8 cellular contexts compared by ENCODE assay signal in the genomic region with DNA sequence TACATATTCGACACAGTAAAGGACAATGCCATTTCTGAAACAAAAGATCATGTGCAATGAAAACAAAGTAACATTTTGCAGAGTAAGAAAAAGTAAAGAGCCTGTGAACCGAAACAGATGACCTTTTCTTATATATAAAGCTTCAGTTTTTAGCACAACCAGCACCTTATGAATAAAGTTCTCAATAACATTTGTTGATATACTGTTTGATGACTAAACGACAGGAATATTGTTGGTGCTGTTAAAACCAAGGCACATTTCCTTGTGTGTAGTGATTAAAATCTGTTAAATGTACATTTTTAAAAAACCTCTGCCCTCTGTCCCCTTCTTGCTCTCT. TPM values are rescaled to one million over a fixed set of nuclear protein-coding genes. Genes with fewer than 3 reads are reported as not detected.
A peak's percentile ranks its signal among the peaks of the same experiment; 100 is the strongest.
DNase-seq lines count a peak whose midpoint lies in the region; ATAC-seq and TF ChIP-seq lines count a peak whose summit lies in the region.

No MANE protein-coding gene starts in this region.

- H3K27me3 ChIP-seq in cardiac muscle cell (no peaks in the 10 kb centered on the region), ascending aorta (no peaks in the 10 kb centered on the region)

- no peak for TF ChIP-seq CTCF in cardiac muscle cell (IDR thresholded peaks at IDR 0.05; ENCODE audit: low read depth, low read length)
- TF ChIP-seq CTCF in ascending aorta (IDR thresholded peaks at IDR 0.05) = no peak

- no peaks in the 10 kb centered on the region for H3K27me3 Mint-ChIP-seq in memory B cell

- H3K4me1 ChIP-seq in cardiac muscle cell (ENCODE audit: low read depth) (peaks cover 23% of the 10 kb centered on the region), ascending aorta (peaks cover 0 to 15% of the 10 kb centered on the region in 2 donors), urinary bladder (ENCODE audit: insufficient read depth) (peaks cover 3% of the 10 kb centered on the region)

- intact Hi-C loops in Right ventricle myocardium superior (cut with DNase I) (loop anchor here (10.0 kb wide), 2 partner anchors 82 to 88 kb away; no protein-coding TSS in a partner anchor), ascending aorta (cut with DNase I) (loop anchor here (2.0 to 10.0 kb wide), 5 partner anchors 60 to 382 kb away; a partner anchor contains a TSS)

- H3K9me3 ChIP-seq in cardiac muscle cell (ENCODE audit: low read depth) (no peaks in the 10 kb centered on the region), ascending aorta (no peaks in the 10 kb centered on the region)

- WGBS in urinary bladder = 27% methylated on average over 3 of the region's 3 CpGs

- DNase-seq in cardiac muscle cell (ENCODE audit: low read depth in 1 of 2, low spot score in 1 of 2) (no peak), Right ventricle myocardium superior (no peak), ascending aorta (ENCODE audit: low spot score in 2 of 2) (no peak), memory B cell (ENCODE audit: low spot score in 2 of 2) (no peak)

- peaks cover 5% of the 10 kb centered on the region for H3K36me3 Mint-ChIP-seq in memory B cell

- ATAC-seq in Right ventricle myocardium superior (ENCODE audit: poor library complexity) (no peak), memory B cell (ENCODE audit: low read depth) (no peak), HG03457 (IDR thresholded peaks at IDR 0.05; ENCODE audit: unreplicated experiment) (no peak), GM21786 (IDR thresholded peaks at IDR 0.05; ENCODE audit: unreplicated experiment) (no peak), HG02678 (IDR thresholded peaks at IDR 0.05; ENCODE audit: unreplicated experiment) (no peak)

- no peaks in the 10 kb centered on the region for H3K9me3 Mint-ChIP-seq in memory B cell

- H3K4me3 Mint-ChIP-seq in memory B cell = peak overlapping the region; percentile 98

- H3K36me3 ChIP-seq in cardiac muscle cell (no peaks in the 10 kb centered on the region), ascending aorta (no peaks in the 10 kb centered on the region), urinary bladder (ENCODE audit: insufficient read depth) (peaks cover 2% of the 10 kb centered on the region)

- H3K4me1 Mint-ChIP-seq in memory B cell = peaks cover 43% of the 10 kb centered on the region

- H3K27ac ChIP-seq in cardiac muscle cell (no peak overlapping the region), ascending aorta (peak overlapping the region; percentile 97 to 99), urinary bladder (ENCODE audit: low read depth) (peak overlapping the region; percentile 10)

- H3K4me3 ChIP-seq in cardiac muscle cell = peak overlapping the region; percentile 92
- peak overlapping the region; percentile 94 to 98 for H3K4me3 ChIP-seq in ascending aorta
- peak overlapping the region; percentile 83 for H3K4me3 ChIP-seq in urinary bladder (ENCODE audit: low read depth, low read length)

- H3K27ac Mint-ChIP-seq in memory B cell = peak overlapping the region; percentile 99

RNA-seq across cellular contexts. Expression of a gene that starts 1.4 kb away (rescaled TPM):
- 10.4 and 12.6 TPM in 2 replicates for total RNA-seq in cardiac muscle cell
- polyA plus RNA-seq in cardiac muscle cell = 9.6 and 14.7 TPM in 2 replicates
- total RNA-seq in Right ventricle myocardium superior = 9.1 TPM
- 140 TPM for total RNA-seq in ascending aorta
- 43.4 TPM for total RNA-seq in urinary bladder
- 15.4 TPM for polyA plus RNA-seq in urinary bladder
